ENCODE assay signal across 2 cellular contexts in genomic region chr19:35620001-35620400, GRCh38.
TF ChIP-seq lines count a peak whose summit lies in the region.

No MANE protein-coding gene starts in this region.

TF ChIP-seq in HEK293, 187 proteins besides CTCF, POLR2A, EP300 and RAD21:
- TF ChIP-seq ZNF830 (tag by site-specific recombination; IDR thresholded peaks at IDR 0.05; ENCODE audit: low read depth) = no peak
- no peak for TF ChIP-seq GFI1B (tag by site-specific recombination; IDR thresholded peaks at IDR 0.05)
- TF ChIP-seq ZBTB44 (tag by site-specific recombination; IDR thresholded peaks at IDR 0.05) = no peak
- no peak for TF ChIP-seq ZNF514 (tag by site-specific recombination; IDR thresholded peaks at IDR 0.05)
- TF ChIP-seq GLI2 (tag by site-specific recombination; IDR thresholded peaks at IDR 0.05; ENCODE audit: borderline replicate concordance, low read depth) = no peak
- no peak for TF ChIP-seq ZSCAN16 (tag by site-specific recombination; IDR thresholded peaks at IDR 0.05)
- TF ChIP-seq ZNF133 (tag by site-specific recombination; IDR thresholded peaks at IDR 0.05) = no peak

TF ChIP-seq in IMR-90, 13 proteins besides CTCF, POLR2A, EP300 and RAD21:
- TF ChIP-seq SMC3 (IDR thresholded peaks at IDR 0.05; ENCODE audit: low read depth, low read length) (no peak), RCOR1 (IDR thresholded peaks at IDR 0.05; ENCODE audit: insufficient replicate concordance, low read length) (no peak), RFX5 (IDR thresholded peaks at IDR 0.05; ENCODE audit: low read depth, low read length) (no peak), ELK1 (IDR thresholded peaks at IDR 0.05; ENCODE audit: borderline replicate concordance, low read depth, low read length) (no peak), USF2 (IDR thresholded peaks at IDR 0.05; ENCODE audit: low read depth, low read length) (no peak), MAZ (IDR thresholded peaks at IDR 0.05; ENCODE audit: borderline replicate concordance, low read depth, low read length) (no peak), CEBPB (IDR thresholded peaks at IDR 0.05; ENCODE audit: low read depth, low read length) (no peak), FOS (IDR thresholded peaks at IDR 0.05; ENCODE audit: low read depth, low read length) (no peak), MAFK (IDR thresholded peaks at IDR 0.05; ENCODE audit: low read depth, low read length) (no peak), MXI1 (IDR thresholded peaks at IDR 0.05; ENCODE audit: borderline replicate concordance, low read depth, low read length) (no peak), CHD1 (IDR thresholded peaks at IDR 0.05; ENCODE audit: low read depth, low read length) (no peak), NFE2L2 (IDR thresholded peaks at IDR 0.05; ENCODE audit: low read depth, low read length) (no peak), BHLHE40 (IDR thresholded peaks at IDR 0.05; ENCODE audit: low read depth, low read length) (no peak)
